ENCODE assay signal across 31 cellular contexts in the genomic region with DNA sequence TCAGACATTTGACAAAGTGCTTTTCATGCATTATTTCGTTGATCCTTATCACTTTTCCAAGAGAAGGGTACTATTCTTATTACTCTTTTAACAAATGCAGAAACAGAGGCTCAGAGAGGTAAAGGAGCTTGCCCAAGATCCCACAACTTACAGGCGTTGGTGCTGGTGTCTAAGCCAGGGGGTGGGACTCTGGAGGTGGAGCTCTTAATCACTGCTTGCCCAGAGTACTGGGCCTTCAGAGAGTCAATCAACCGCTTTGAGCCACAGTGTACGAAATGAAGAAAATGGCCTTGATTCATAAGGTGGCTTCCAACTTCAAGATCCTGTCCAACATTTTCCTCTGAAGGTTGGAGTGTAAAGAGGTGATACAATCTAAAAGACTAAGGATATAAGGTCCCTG.
"Had no signal": no experiment of that assay in that cellular context is flagged by ENCODE, and none has a peak within 500 bp of the region (broad histone marks: within the 10 kb centered on the region; RNA-seq: fewer than 3 reads in every experiment).

No MANE protein-coding gene starts in this region.

- H3K27ac Mint-ChIP-seq: activated CD4-positive, alpha-beta memory T cell treated with anti-CD3 and anti-CD28 coated beads, Interleukin-2, amount 10 ng/mL, durations not matched to agents 7 days and 5 days; activated CD4-positive, alpha-beta T cell treated with anti-CD3 and anti-CD28 coated beads, Interleukin-2, amount 10 ng/mL, durations not matched to agents 7 days and 5 days; activated naive CD4-positive, alpha-beta T cell treated with anti-CD3 and anti-CD28 coated beads for 36 hours; activated naive CD4-positive, alpha-beta T cell treated with anti-CD3 and anti-CD28 coated beads, Interleukin-2, amount 50 U/mL, for 24 hours; activated naive CD8-positive, alpha-beta T cell treated with anti-CD3 and anti-CD28 coated beads for 36 hours; activated T-helper 1 cell treated with anti-CD3 and anti-CD28 coated beads, Interleukin-12 subunit alpha, Interleukin-12 subunit beta, Interleukin-2, Interleukin-4 antibody, amounts not matched to agents 30 ng/mL and 10 ng/mL and 1 ng/mL, durations not matched to agents 14 hours and 24 hours and 36 hours; activated T-helper 2 cell treated with anti-CD3 and anti-CD28 coated beads, Interferon-gamma antibody, Interleukin-2, Interleukin-4, amounts not matched to agents 10 μg/mL and 5 μg/mL and 100 μg/mL, durations not matched to agents 14 hours and 24 hours and 36 hours; effector memory CD8-positive, alpha-beta T cell; T-cell; T-helper 1 cell treated with Interleukin-12 subunit alpha and Interleukin-12 subunit beta and Interleukin-4 antibody, amounts not matched to agents 30 μg/mL and 1 μg/mL, for 36 hours; T-helper 2 cell treated with Interferon-gamma antibody and Interleukin-4, amounts not matched to agents 5 μg/mL and 100 μg/mL, for 36 hours had no signal

- H3K4me3 ChIP-seq: body of pancreas, esophagus muscularis mucosa, gastroesophageal sphincter, heart right ventricle had no signal

- H3K27me3 Mint-ChIP-seq: activated CD4-positive, alpha-beta memory T cell treated with anti-CD3 and anti-CD28 coated beads, Interleukin-2, amount 10 ng/mL, durations not matched to agents 7 days and 5 days; activated naive CD8-positive, alpha-beta T cell treated with anti-CD3 and anti-CD28 coated beads for 36 hours; effector memory CD8-positive, alpha-beta T cell; T-cell had no signal

- H3K9me3 ChIP-seq: body of pancreas, esophagus muscularis mucosa, gastroesophageal sphincter, heart right ventricle had no signal

- H3K9me3 Mint-ChIP-seq: activated CD4-positive, alpha-beta memory T cell treated with anti-CD3 and anti-CD28 coated beads, Interleukin-2, amount 10 ng/mL, durations not matched to agents 7 days and 5 days; activated naive CD4-positive, alpha-beta T cell treated with anti-CD3 and anti-CD28 coated beads for 36 hours; activated naive CD4-positive, alpha-beta T cell treated with anti-CD3 and anti-CD28 coated beads, Interleukin-2, amount 50 U/mL, for 24 hours; activated naive CD8-positive, alpha-beta T cell treated with anti-CD3 and anti-CD28 coated beads for 36 hours; activated T-cell treated with anti-CD3 and anti-CD28 coated beads, Interleukin-2, amount 50 U/mL, for 4 hours; activated T-helper 1 cell treated with anti-CD3 and anti-CD28 coated beads, Interleukin-12 subunit alpha, Interleukin-12 subunit beta, Interleukin-2, Interleukin-4 antibody, amounts not matched to agents 30 ng/mL and 10 ng/mL and 1 ng/mL, durations not matched to agents 14 hours and 24 hours and 36 hours; effector memory CD8-positive, alpha-beta T cell; T-cell; T-helper 2 cell treated with Interferon-gamma antibody and Interleukin-4, amounts not matched to agents 5 μg/mL and 100 μg/mL, for 36 hours had no signal

- ATAC-seq: activated T-cell treated with anti-CD3 and anti-CD28 coated beads, Interleukin-2, amount 50 U/mL, for 4 hours; body of pancreas; effector memory CD8-positive, alpha-beta T cell; gastroesophageal sphincter; heart right ventricle; T-cell had no signal

- H3K4me1 ChIP-seq: body of pancreas, esophagus muscularis mucosa, gastroesophageal sphincter, heart right ventricle had no signal

- H3K36me3 Mint-ChIP-seq: activated naive CD4-positive, alpha-beta T cell treated with anti-CD3 and anti-CD28 coated beads, Interleukin-2, amount 50 U/mL, for 24 hours; activated naive CD8-positive, alpha-beta T cell treated with anti-CD3 and anti-CD28 coated beads for 36 hours; T-cell had no signal

- H3K4me3 Mint-ChIP-seq: activated CD4-positive, alpha-beta memory T cell treated with anti-CD3 and anti-CD28 coated beads, Interleukin-2, amount 10 ng/mL, durations not matched to agents 7 days and 5 days; activated CD4-positive, alpha-beta T cell treated with anti-CD3 and anti-CD28 coated beads, Interleukin-2, amount 10 ng/mL, durations not matched to agents 7 days and 5 days; activated naive CD4-positive, alpha-beta T cell treated with anti-CD3 and anti-CD28 coated beads for 36 hours; activated naive CD4-positive, alpha-beta T cell treated with anti-CD3 and anti-CD28 coated beads, Interleukin-2, amount 50 U/mL, for 24 hours; activated naive CD8-positive, alpha-beta T cell treated with anti-CD3 and anti-CD28 coated beads for 36 hours; activated T-cell treated with anti-CD3 and anti-CD28 coated beads, Interleukin-2, amount 50 U/mL, for 4 hours; activated T-helper 1 cell treated with anti-CD3 and anti-CD28 coated beads, Interleukin-12 subunit alpha, Interleukin-12 subunit beta, Interleukin-2, Interleukin-4 antibody, amounts not matched to agents 30 ng/mL and 10 ng/mL and 1 ng/mL, durations not matched to agents 14 hours and 24 hours and 36 hours; effector memory CD8-positive, alpha-beta T cell; T-cell; T-helper 1 cell treated with Interleukin-12 subunit alpha and Interleukin-12 subunit beta and Interleukin-4 antibody, amounts not matched to agents 30 μg/mL and 1 μg/mL, for 36 hours; T-helper 2 cell treated with Interferon-gamma antibody and Interleukin-4, amounts not matched to agents 5 μg/mL and 100 μg/mL, for 36 hours had no signal

- H3K27me3 ChIP-seq: body of pancreas, esophagus muscularis mucosa, gastroesophageal sphincter, heart right ventricle had no signal

- H3K36me3 ChIP-seq: esophagus muscularis mucosa, gastroesophageal sphincter, heart right ventricle had no signal

- DNase-seq: activated CD4-positive, alpha-beta memory T cell treated with anti-CD3 and anti-CD28 coated beads, Interleukin-2, amount 10 ng/mL, durations not matched to agents 7 days and 5 days; activated CD4-positive, alpha-beta T cell treated with anti-CD3 and anti-CD28 coated beads for 1 hour; activated CD4-positive, alpha-beta T cell treated with anti-CD3 and anti-CD28 coated beads for 4 hours; activated CD4-positive, alpha-beta T cell treated with anti-CD3 and anti-CD28 coated beads, Interleukin-2, amount 10 ng/mL, durations not matched to agents 7 days and 5 days; activated CD4-positive, alpha-beta T cell treated with anti-CD3 and anti-CD28 coated beads, Interleukin-2, amount 50 U/mL, for 4 hours; activated CD8-positive, alpha-beta memory T cell treated with anti-CD3 and anti-CD28 coated beads, Interleukin-2, amount 50 U/mL, for 48 hours; activated effector memory CD4-positive, alpha-beta T cell treated with anti-CD3 and anti-CD28 coated beads, Interleukin-2, amount 50 U/mL, for 16 hours; activated naive CD4-positive, alpha-beta T cell treated with anti-CD3 and anti-CD28 coated beads for 36 hours; activated naive CD8-positive, alpha-beta T cell treated with anti-CD3 and anti-CD28 coated beads for 36 hours; activated T-cell treated with anti-CD3 and anti-CD28 coated beads, Interleukin-2, amount 50 U/mL, for 4 hours; amygdala; aorta; body of pancreas; caudate nucleus; cortex of kidney; dermis blood vessel endothelial cell; effector CD4-positive, alpha-beta T cell; effector memory CD8-positive, alpha-beta T cell; erythroblast; foreskin melanocyte; heart right ventricle; SW 1271; T-cell; T1000 had no signal

- H3K27ac ChIP-seq: body of pancreas, esophagus muscularis mucosa, gastroesophageal sphincter, heart right ventricle had no signal
